9 cellular contexts compared by ENCODE assay signal in the genomic region with DNA sequence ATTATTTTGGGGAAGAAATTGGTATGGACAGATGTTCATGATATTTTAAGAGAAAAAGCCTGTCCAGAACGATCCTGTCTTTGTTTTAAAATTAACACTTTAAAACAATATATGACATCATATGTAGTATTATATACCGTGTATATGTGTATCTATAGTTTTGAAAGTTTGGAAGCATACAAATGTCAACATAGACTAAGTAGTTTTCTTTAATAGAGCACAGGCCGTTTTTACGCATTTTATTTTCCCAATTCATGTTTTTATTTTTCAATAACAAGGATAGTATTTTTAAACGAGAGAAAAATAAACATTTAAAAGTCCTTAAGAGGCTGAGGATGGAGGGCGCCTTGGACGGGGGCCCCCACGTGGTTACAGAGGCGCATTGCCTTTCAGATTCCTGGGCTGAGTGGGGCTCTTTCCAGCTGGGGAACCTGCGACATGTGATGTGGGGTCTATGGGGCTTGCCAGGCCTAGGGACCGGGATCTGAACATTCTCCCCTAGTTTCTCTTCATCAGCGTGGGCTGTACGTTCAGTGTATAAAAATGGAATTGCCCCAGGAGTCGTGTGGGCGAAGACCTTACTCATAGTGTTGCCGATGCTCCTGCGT.
DNase-seq lines count a peak whose midpoint lies in the region; ATAC-seq, FAIRE-seq and TF ChIP-seq lines count a peak whose summit lies in the region.
"Had no signal": no experiment of that assay in that cellular context is flagged by ENCODE, and none has a peak within 500 bp of the region (broad histone marks: within the 10 kb centered on the region; RNA-seq: fewer than 3 reads in every experiment).

No MANE protein-coding gene starts in this region.

- DNase-seq in DMS53 (lab: John Stamatoyannopoulos, UW) (peak; percentile 89), SIG-M5 (lab: John Stamatoyannopoulos, UW) (peak; percentile 31), cardiac muscle cell (ENCODE audit: low read depth in 1 of 2, low spot score in 1 of 2) (peak; percentile 77 to 78), pancreas (peak; percentile 40 to 74 (median 58)), NCI-H187 treated with DMSO at 0.1 percent for 48 hours (lab: John Stamatoyannopoulos, UW) (no peak)
- DNase-seq in activated naive CD4-positive, alpha-beta T cell treated with anti-CD3 and anti-CD28 coated beads, Interleukin-2, amount 50 U/mL, for 16 hours = peak; percentile 66

- FAIRE-seq in pancreas (lab: Jason Lieb, UNC) = no peak
- FAIRE-seq: endometrium had no signal

- H3K4me3 ChIP-seq in cardiac muscle cell (no peak overlapping the region), pancreas (peak overlapping the region; percentile 98 to 100 (median 98)), urinary bladder (ENCODE audit: low read depth, low read length) (peak overlapping the region; percentile 8)

- intact Hi-C loops in pancreas (cut with DNase I) = no loop called here

- peak overlapping the region; percentile 87 for H3K27ac ChIP-seq in cardiac muscle cell
- peak overlapping the region in 1 of 4 donors; percentile 74 for H3K27ac ChIP-seq in pancreas
- H3K27ac ChIP-seq in urinary bladder (ENCODE audit: low read depth) = peak overlapping the region; percentile 89

- H3K9me3 ChIP-seq in cardiac muscle cell (ENCODE audit: low read depth) (no peaks in the 10 kb centered on the region), pancreas (no peaks in the 10 kb centered on the region)

- TF ChIP-seq CTCF in cardiac muscle cell (IDR thresholded peaks at IDR 0.05; ENCODE audit: low read depth, low read length) = peak; percentile 80
- TF ChIP-seq CTCF in pancreas (IDR thresholded peaks at IDR 0.05) = peak in 3 of 4 donors; percentile 41 to 60 (median 47)

- H3K36me3 ChIP-seq in cardiac muscle cell (peaks cover 6% of the 10 kb centered on the region), pancreas (peaks cover 0 to 6% (median 6%) of the 10 kb centered on the region in 3 donors), urinary bladder (ENCODE audit: insufficient read depth) (no peaks in the 10 kb centered on the region)

- peaks cover 10% of the 10 kb centered on the region for H3K27me3 ChIP-seq in cardiac muscle cell
- no peaks in the 10 kb centered on the region for H3K27me3 ChIP-seq in pancreas

- ATAC-seq in HG03095 (IDR thresholded peaks at IDR 0.05; ENCODE audit: unreplicated experiment) = peak; percentile 27
- peak; percentile 60 to 69 (median 64) for ATAC-seq in pancreas

- H3K4me1 ChIP-seq in cardiac muscle cell (ENCODE audit: low read depth) (peaks cover 6% of the 10 kb centered on the region), pancreas (peaks cover 0 to 5% (median 4%) of the 10 kb centered on the region in 3 donors), urinary bladder (ENCODE audit: insufficient read depth) (no peaks in the 10 kb centered on the region)

- 29 to 35% methylated on average over 17 of the region's 17 CpGs for WGBS in pancreas, 2 donors
- WGBS in urinary bladder = 25% methylated on average over 17 of the region's 17 CpGs
